Comparison of ENCODE assay signal across 18 cellular contexts in genomic region chr13:98416408-98416807, GRCh38.
DNase-seq lines count a peak whose midpoint lies in the region; ATAC-seq, FAIRE-seq and TF ChIP-seq lines count a peak whose summit lies in the region.
"Had no signal": no experiment of that assay in that cellular context is flagged by ENCODE, and none has a peak within 500 bp of the region (broad histone marks: within the 10 kb centered on the region; RNA-seq: fewer than 3 reads in every experiment).

No MANE protein-coding gene starts in this region.

- peak in 2 of 4 donors; percentile 50 to 94 for TF ChIP-seq EP300 in upper lobe of left lung (IDR thresholded peaks at IDR 0.05)

- no peaks in the 10 kb centered on the region for H4K20me1 ChIP-seq in mammary epithelial cell (ENCODE audit: insufficient read depth, low read length)

- TF ChIP-seq CTCF in mammary epithelial cell (conservative IDR thresholded peaks at IDR 0.05 in 1 of 2, IDR thresholded peaks at IDR 0.05 in 1 of 2; ENCODE audit: extremely low read depth in 1 of 2, insufficient read depth in 1 of 2, low read depth in 1 of 2, low read length in 2 of 2): no peak
- TF ChIP-seq CTCF in upper lobe of left lung (IDR thresholded peaks at IDR 0.05): no peak

- no peak for TF ChIP-seq POLR2A in upper lobe of left lung (IDR thresholded peaks at IDR 0.05)
- TF ChIP-seq POLR2A in GM12892 (IDR thresholded peaks at IDR 0.05; ENCODE audit: low read depth, low read length): no peak

- FAIRE-seq in GM12892 (lab: Jason Lieb, UNC): no peak
- FAIRE-seq: A549, GM19239 had no signal

- intact Hi-C loops in mammary epithelial cell (cut with micrococcal nuclease) (no loop called here), left colon (cut with DNase I, micrococcal nuclease) (no loop called here)

- no peaks in the 10 kb centered on the region for H3K79me2 ChIP-seq in mammary epithelial cell (ENCODE audit: insufficient read depth, low read length)

- dilution Hi-C loops in mammary epithelial cell (cut with HindIII; ENCODE audit: low sequenced_read_pairs): no loop called here

- H3K27me3 ChIP-seq in mammary epithelial cell (ENCODE audit: insufficient read depth, low read length) (no peaks in the 10 kb centered on the region), upper lobe of left lung (no peaks in the 10 kb centered on the region)

- no peak overlapping the region for H3K4me3 ChIP-seq in mammary epithelial cell (replicated peaks in 1 of 3; ENCODE audit: insufficient read depth in 1 of 3, low read depth in 2 of 3, low read length in 3 of 3)
- no peak overlapping the region for H3K4me3 ChIP-seq in upper lobe of left lung
- H3K4me3 ChIP-seq: A549 had no signal

- H3K4me1 ChIP-seq in mammary epithelial cell (ENCODE audit: insufficient read depth, low read length) (no peaks in the 10 kb centered on the region), upper lobe of left lung (peaks cover 0 to 29% (median 15%) of the 10 kb centered on the region in 4 donors)
- H3K4me1 ChIP-seq: A549 had no signal

- H3K27ac ChIP-seq in mammary epithelial cell (ENCODE audit: insufficient read depth, low read depth, low read length): no peak overlapping the region
- peak overlapping the region; percentile 67 to 80 (median 72) for H3K27ac ChIP-seq in upper lobe of left lung
- H3K27ac ChIP-seq: A549, HL-60 had no signal

- H3K4me2 ChIP-seq in mammary epithelial cell (ENCODE audit: insufficient read depth, low read depth, low read length): no peak overlapping the region
- H3K4me2 ChIP-seq: A549 had no signal

- in situ Hi-C loops in T47D (cut with HindIII; ENCODE audit: low pct_unique_long_range_greater_than_20kb, low sequenced_read_pairs): no loop called here
- in situ Hi-C loops in mammary epithelial cell (cut with MboI; ENCODE audit: low sequenced_read_pairs in 2 of 2): no loop called here

- no TSS peak for BruUV-seq in mammary epithelial cell (replicated peaks; lab: Mats Ljungman, UMichigan)

- CTCF ChIA-PET in mammary epithelial cell (lab: Charles Lee; ENCODE audit: low non-redundant PET): no interaction called here

- H3K9me3 ChIP-seq in mammary epithelial cell (replicated peaks; ENCODE audit: insufficient read depth, low read length) (no peaks in the 10 kb centered on the region), upper lobe of left lung (no peaks in the 10 kb centered on the region)
- H3K9me3 ChIP-seq: A549 had no signal

- ATAC-seq in left colon (peak; percentile 94), upper lobe of left lung (ENCODE audit: low FRiP score in 2 of 2) (peak; percentile 49 to 86), GM19328 (IDR thresholded peaks at IDR 0.05; ENCODE audit: unreplicated experiment) (no peak)
- ATAC-seq: A549; effector memory CD8-positive, alpha-beta T cell; T-helper 17 cell had no signal

- H3K36me3 ChIP-seq in mammary epithelial cell (ENCODE audit: insufficient read depth, low read length) (peaks cover 3% of the 10 kb centered on the region), upper lobe of left lung (peaks cover 0 to 11% (median 0%) of the 10 kb centered on the region in 4 donors)

- no peak overlapping the region for H3K9ac ChIP-seq in mammary epithelial cell (ENCODE audit: insufficient read depth, low read length)

- H2AFZ ChIP-seq in mammary epithelial cell (ENCODE audit: low read depth, low read length): no peak overlapping the region

- DNase-seq in T47D (ENCODE audit: low read depth in 1 of 2, low spot score in 1 of 2) (peak; percentile 67 to 99), mammary epithelial cell (no peak), NCI-H526 (lab: John Stamatoyannopoulos, UW) (peak; percentile 27 to 42), left colon (peak; percentile 77 to 86), upper lobe of left lung (peak in 1 of 2 donors; percentile 91), DMS 273 treated with DMSO at 0.1 percent for 48 hours (lab: John Stamatoyannopoulos, UW) (no peak), GM12892 (ENCODE audit: insufficient read length) (no peak)
- DNase-seq: activated CD4-positive, alpha-beta T cell treated with anti-CD3 and anti-CD28 coated beads, Interleukin-2, amount 50 U/mL, for 1 hour; activated effector memory CD4-positive, alpha-beta T cell treated with anti-CD3 and anti-CD28 coated beads, Interleukin-2, amount 50 U/mL, for 16 hours; effector memory CD8-positive, alpha-beta T cell; GOT3; occipital lobe; OCI-M1; T-helper 17 cell had no signal

- 12% methylated on average over 4 of the region's 4 CpGs for WGBS in mammary epithelial cell (ENCODE audit: low coverage, missing lambda C conversion rate)
- 55 to 71% methylated on average over 4 of the region's 4 CpGs for WGBS in upper lobe of left lung, 2 donors

Comparison
In these comparisons a context has a peak if more than half of its experiments do, and no peak if none do; other contexts are left out.
1. DNase-seq: peak in T47D (2 of 2), NCI-H526 (2 of 2) and left colon (2 of 2); none in mammary epithelial cell (single experiment), DMS 273 treated with DMSO at 0.1 percent for 48 hours (single experiment) and GM12892 (single experiment).